Comparison of ENCODE assay signal across 8 cellular contexts in genomic region chr10:73786512-73786885, GRCh38. TPM values are rescaled to one million over a fixed set of nuclear protein-coding genes. Genes with fewer than 3 reads are reported as not detected.
DNase-seq lines count a peak whose midpoint lies in the region; TF ChIP-seq lines count a peak whose summit lies in the region.

No MANE protein-coding gene starts in this region.

- no peak for TF ChIP-seq CTCF in 22Rv1 (IDR thresholded peaks at IDR 0.05)
- TF ChIP-seq CTCF in HL-60 (IDR thresholded peaks at IDR 0.05; ENCODE audit: insufficient read depth, low read length) = no peak
- no peak for TF ChIP-seq CTCF in breast epithelium (IDR thresholded peaks at IDR 0.05)

- H3K9me3 ChIP-seq in breast epithelium (no peaks in the 10 kb centered on the region), mucosa of rectum (ENCODE audit: control insufficient read depth in 2 of 2, low read length in 2 of 2) (no peaks in the 10 kb centered on the region)

- H3K27ac ChIP-seq in 22Rv1 = peak overlapping the region; percentile 86
- H3K27ac ChIP-seq in HL-60 (replicated peaks) = peak overlapping the region; percentile 83
- H3K27ac ChIP-seq in breast epithelium = peak overlapping the region; percentile 92 to 94
- H3K27ac ChIP-seq in mucosa of rectum (ENCODE audit: low read depth in 2 of 2, low read length in 2 of 2) = peak overlapping the region; percentile 88 to 90

- H3K36me3 ChIP-seq in breast epithelium (peaks cover 7% of the 10 kb centered on the region), mucosa of rectum (ENCODE audit: control insufficient read depth in 2 of 2, insufficient read depth in 2 of 2, low read length in 2 of 2) (peaks cover 25% of the 10 kb centered on the region in 2 donors)

- TF ChIP-seq POLR2A in breast epithelium (IDR thresholded peaks at IDR 0.05) = no peak

- no peak for DNase-seq in HL-60 (ENCODE audit: low read depth in 1 of 2, low spot score in 1 of 2)
- DNase-seq in breast epithelium (ENCODE audit: low spot score in 2 of 2) = no peak
- DNase-seq in stimulated activated CD4-positive, alpha-beta T cell treated with anti-CD3 and anti-CD28 coated beads, Interleukin-2, amount 100 ng/mL, for 48 hours = no peak
- no peak for DNase-seq in stimulated activated naive CD4-positive, alpha-beta T cell (lab: John Stamatoyannopoulos, UW)
- DNase-seq in head of caudate nucleus = no peak
- DNase-seq in hepatic stellate cell (ENCODE audit: low spot score) = no peak

- peak overlapping the region; percentile 88 to 90 for H3K9ac ChIP-seq in mucosa of rectum (ENCODE audit: low read depth in 1 of 2, low read length in 2 of 2)

- H3K4me3 ChIP-seq in HL-60 (replicated peaks; ENCODE audit: insufficient read depth, low read length) (peak overlapping the region; percentile 68), breast epithelium (peak overlapping the region; percentile 82 to 100 (median 99)), mucosa of rectum (ENCODE audit: low read length in 2 of 2) (peak overlapping the region; percentile 80 to 98)

- intact Hi-C loops in breast epithelium (cut with DNase I; ENCODE audit: low total_unique reads) (no loop called here), head of caudate nucleus (cut with DNase I) (no loop called here)

- H3K27me3 ChIP-seq in HL-60 (ENCODE audit: insufficient read depth, poor library complexity, severe bottlenecking) (no peaks in the 10 kb centered on the region), breast epithelium (no peaks in the 10 kb centered on the region), mucosa of rectum (ENCODE audit: control insufficient read depth in 2 of 2, insufficient read depth in 2 of 2, low read length in 2 of 2) (no peaks in the 10 kb centered on the region)

- H3K4me1 ChIP-seq in breast epithelium (peaks cover 10 to 29% of the 10 kb centered on the region in 2 donors), mucosa of rectum (ENCODE audit: control insufficient read depth in 2 of 2, insufficient read depth in 2 of 2, low read length in 2 of 2) (peaks cover 24 to 29% of the 10 kb centered on the region in 2 donors)

RNA-seq across cellular contexts. Expression of gene ZSWIM8, which starts 1.1 kb away (rescaled TPM):
- 10 to 100 TPM; 79.2 to 87.8 (median 84.2) TPM for total RNA-seq in breast epithelium

RNA-seq across cellular contexts. Expression of gene CHCHD1, which starts 4.7 kb away (rescaled TPM):
- total RNA-seq in breast epithelium = 10 to 100 TPM; 25.1 to 37.0 (median 29.9) TPM

RNA-seq across cellular contexts. Expression of gene NDST2, which starts 24.9 kb away (rescaled TPM):
- 10 to 100 TPM; 30.7 to 37.7 (median 33.8) TPM for total RNA-seq in breast epithelium

RNA-seq across cellular contexts. Expression of gene SEC24C, which starts 42.3 kb away (rescaled TPM):
- 10 to 100 TPM; 33.9 to 57.7 (median 50.1) TPM for total RNA-seq in breast epithelium
